ENCODE assay signal across 34 cellular contexts in genomic region chr18:21404426-21404825, GRCh38.
"Had no signal": no experiment of that assay in that cellular context is flagged by ENCODE, and none has a peak within 500 bp of the region (broad histone marks: within the 10 kb centered on the region; RNA-seq: fewer than 3 reads in every experiment).

No MANE protein-coding gene starts in this region.

- DNase-seq: activated CD4-positive, alpha-beta memory T cell treated with anti-CD3 and anti-CD28 coated beads for 36 hours; activated CD4-positive, alpha-beta T cell treated with anti-CD3 and anti-CD28 coated beads for 36 hours; activated CD4-positive, alpha-beta T cell treated with anti-CD3 and anti-CD28 coated beads, Interleukin-2, amount 10 ng/mL, durations not matched to agents 24 days and 14 days; activated CD4-positive, CD25-positive, alpha-beta regulatory T cell; activated CD4-positive, CD25-positive, alpha-beta regulatory T cell treated with anti-CD3 and anti-CD28 coated beads, Interleukin-2, amount 50 U/mL, for 72 hours; activated CD8-positive, alpha-beta memory T cell treated with anti-CD3 and anti-CD28 coated beads, Interleukin-2, amount 10 ng/mL, durations not matched to agents 7 days and 5 days; activated CD8-positive, alpha-beta memory T cell treated with anti-CD3 and anti-CD28 coated beads, Interleukin-2, amount 50 U/mL, for 48 hours; activated CD8-positive, alpha-beta T cell treated with anti-CD3 and anti-CD28 coated beads, Interleukin-2, amount 10 ng/mL, durations not matched to agents 7 days and 5 days; activated gamma-delta T cell; activated naive CD4-positive, alpha-beta T cell; activated naive CD4-positive, alpha-beta T cell treated with anti-CD3 and anti-CD28 coated beads, Interleukin-2, amount 10 ng/mL, durations not matched to agents 7 days and 5 days; activated naive CD8-positive, alpha-beta T cell treated with anti-CD3 and anti-CD28 coated beads, Interleukin-2, amount 10 ng/mL, durations not matched to agents 7 days and 5 days; activated T-cell treated with anti-CD3 and anti-CD28 coated beads for 4 hours; activated T-cell treated with anti-CD3 and anti-CD28 coated beads, Interleukin-2, amount 50 U/mL, for 24 hours; activated T-cell treated with anti-CD3 and anti-CD28 coated beads, Interleukin-2, amount 50 U/mL, for 72 hours; amniotic stem cell; aorta; body of pancreas; caudate nucleus; cortex of kidney; dermis blood vessel endothelial cell; effector CD4-positive, alpha-beta T cell; effector memory CD8-positive, alpha-beta T cell; erythroblast; foreskin keratinocyte; gastrocnemius medialis; glutamatergic neuron; T-helper 1 cell; T-helper 17 cell; T1000 had no signal

- FAIRE-seq: colon had no signal

- H3K4me3 ChIP-seq: body of pancreas, esophagus muscularis mucosa, gastrocnemius medialis had no signal

- H3K9me3 ChIP-seq: body of pancreas, esophagus muscularis mucosa, gastrocnemius medialis had no signal

- H3K36me3 ChIP-seq: esophagus muscularis mucosa, WERI-Rb-1 had no signal

- ATAC-seq: activated CD4-positive, alpha-beta T cell treated with anti-CD3 and anti-CD28 coated beads for 36 hours; activated CD8-positive, alpha-beta memory T cell treated with anti-CD3 and anti-CD28 coated beads, Interleukin-2, amount 10 ng/mL, durations not matched to agents 7 days and 5 days; activated CD8-positive, alpha-beta T cell treated with anti-CD3 and anti-CD28 coated beads, Interleukin-2, amount 10 ng/mL, durations not matched to agents 7 days and 5 days; activated naive CD4-positive, alpha-beta T cell treated with anti-CD3 and anti-CD28 coated beads, Interleukin-2, amount 50 U/mL, for 72 hours; activated T-cell treated with anti-CD3 and anti-CD28 coated beads, Interleukin-2, amount 50 U/mL, for 72 hours; body of pancreas; effector memory CD8-positive, alpha-beta T cell; foreskin keratinocyte; gastrocnemius medialis; T-helper 17 cell had no signal

- H3K27ac ChIP-seq: body of pancreas, esophagus muscularis mucosa, foreskin keratinocyte, WERI-Rb-1 had no signal

- H3K4me1 ChIP-seq: body of pancreas, esophagus muscularis mucosa, foreskin keratinocyte, gastrocnemius medialis had no signal

- H3K27me3 ChIP-seq: body of pancreas, esophagus muscularis mucosa, foreskin keratinocyte, gastrocnemius medialis had no signal
